ENCODE assay signal across 22 cellular contexts in the genomic region with DNA sequence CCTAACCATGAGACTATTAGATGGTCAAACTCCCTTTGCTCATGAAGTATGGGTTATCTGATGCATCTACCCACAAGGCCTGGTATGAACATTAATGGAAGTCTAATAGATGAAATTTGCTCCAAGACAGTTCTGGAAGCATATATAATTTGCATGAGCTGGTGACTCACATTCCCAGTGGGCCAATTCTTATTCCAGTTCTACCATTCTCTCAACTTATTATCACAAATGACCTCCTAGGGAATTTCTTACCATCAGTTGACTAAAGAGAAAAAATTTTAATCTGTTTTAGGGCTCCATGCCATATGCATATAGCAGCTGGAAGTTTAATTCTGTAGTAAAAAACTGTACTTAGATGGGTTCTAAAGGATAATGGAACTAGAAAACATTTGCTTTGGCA.
DNase-seq lines count a peak whose midpoint lies in the region; ATAC-seq and TF ChIP-seq lines count a peak whose summit lies in the region.
"Had no signal": no experiment of that assay in that cellular context is flagged by ENCODE, and none has a peak within 500 bp of the region (broad histone marks: within the 10 kb centered on the region; RNA-seq: fewer than 3 reads in every experiment).

No MANE protein-coding gene starts in this region.

- in situ Hi-C loops in astrocyte of the spinal cord (cut with HindIII; ENCODE audit: low sequenced_read_pairs): no loop called here

- no peak overlapping the region for H3K27ac ChIP-seq in foreskin keratinocyte
- H3K27ac ChIP-seq: heart left ventricle, left ventricle myocardium inferior, neutrophil, SJSA1 had no signal

- peak; percentile 54 for DNase-seq in AG08395 (ENCODE audit: low spot score)
- DNase-seq in HS-5 (ENCODE audit: low read depth): peak; percentile 82
- peak; percentile 88 for DNase-seq in astrocyte of the spinal cord (ENCODE audit: low read depth, low spot score)
- DNase-seq in foreskin keratinocyte: peak in 1 of 2 donors; percentile 64
- no peak for DNase-seq in GM19238 (ENCODE audit: insufficient read length, low spot score)
- DNase-seq in activated CD4-positive, alpha-beta T cell treated with anti-CD3 and anti-CD28 coated beads, Interleukin-2, amount 50 U/mL, for 48 hours: no peak
- DNase-seq: activated B cell treated with CpG ODN at 0.5 μM for 24 hours; activated CD8-positive, alpha-beta T cell treated with anti-CD3 and anti-CD28 coated beads, Interleukin-2, amount 10 ng/mL, durations not matched to agents 7 days and 5 days; activated T-cell treated with anti-CD3 and anti-CD28 coated beads, Interleukin-2, amount 50 U/mL, for 4 hours; CD4-positive, alpha-beta memory T cell; cortex of kidney; DND-41; GOT3; heart left ventricle; left ventricle myocardium inferior; retina; stimulated activated CD4-positive, alpha-beta T cell treated with anti-CD3 and anti-CD28 coated beads, Interleukin-15, amount 100 ng/mL, for 24 hours had no signal

- no peaks in the 10 kb centered on the region for H3K27me3 ChIP-seq in foreskin keratinocyte
- H3K27me3 ChIP-seq: heart left ventricle, neutrophil, SJSA1 had no signal

- ATAC-seq in foreskin keratinocyte (peak; percentile 38), HG03469 (IDR thresholded peaks at IDR 0.05; ENCODE audit: unreplicated experiment) (no peak), HG03196 (IDR thresholded peaks at IDR 0.05; ENCODE audit: unreplicated experiment) (no peak)
- ATAC-seq: activated CD8-positive, alpha-beta T cell treated with anti-CD3 and anti-CD28 coated beads, Interleukin-2, amount 10 ng/mL, durations not matched to agents 7 days and 5 days; activated naive CD4-positive, alpha-beta T cell treated with anti-CD3 and anti-CD28 coated beads, Interleukin-2, amount 50 U/mL, for 72 hours; activated T-cell treated with anti-CD3 and anti-CD28 coated beads, Interleukin-2, amount 50 U/mL, for 4 hours; heart left ventricle had no signal

- H3K4me1 ChIP-seq in foreskin keratinocyte: peaks cover 14% of the 10 kb centered on the region
- H3K4me1 ChIP-seq: heart left ventricle, left ventricle myocardium inferior, SJSA1 had no signal

- H3K4me3 ChIP-seq in astrocyte of the spinal cord (ENCODE audit: low read depth, low read length): no peak overlapping the region
- H3K4me3 ChIP-seq: heart left ventricle, left ventricle myocardium inferior, SJSA1 had no signal

- TF ChIP-seq CTCF in astrocyte of the spinal cord (IDR thresholded peaks at IDR 0.05; ENCODE audit: low read depth, low read length) (no peak), foreskin keratinocyte (conservative IDR thresholded peaks at IDR 0.05) (no peak)

Comparison
In these comparisons a context has a peak if more than half of its experiments do, and no peak if none do; other contexts are left out.
1. DNase-seq: peak in AG08395 (single experiment), HS-5 (single experiment) and astrocyte of the spinal cord (single experiment); none in GM19238 (single experiment) and activated CD4-positive, alpha-beta T cell treated with anti-CD3 and anti-CD28 coated beads, Interleukin-2, amount 50 U/mL, for 48 hours (0 of 2).